In the genomic region with DNA sequence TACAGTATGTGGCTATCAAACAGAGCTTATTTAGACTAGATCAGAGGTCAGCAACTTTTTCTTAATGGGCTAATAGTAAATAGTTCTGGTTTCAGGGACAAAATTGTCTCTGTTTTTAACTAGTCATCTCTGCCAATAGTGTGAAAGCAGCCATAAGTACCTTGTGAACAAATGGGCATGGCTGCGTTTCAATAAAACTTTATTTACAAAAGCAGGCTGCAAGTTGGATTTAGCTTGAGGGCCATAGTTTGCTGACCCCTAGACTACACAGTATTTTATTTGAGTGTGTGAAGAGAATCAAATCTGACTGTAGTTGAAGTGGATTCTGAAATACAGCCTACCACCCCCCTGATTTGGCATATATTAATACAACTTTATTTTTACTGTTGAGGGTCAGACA, we compare ENCODE assay signal across 39 cellular contexts.
"Had no signal": no experiment of that assay in that cellular context is flagged by ENCODE, and none has a peak within 500 bp of the region (broad histone marks: within the 10 kb centered on the region; RNA-seq: fewer than 3 reads in every experiment).

No MANE protein-coding gene starts in this region.

- DNase-seq: activated CD4-positive, alpha-beta memory T cell treated with anti-CD3 and anti-CD28 coated beads, Interleukin-2, amount 10 ng/mL, durations not matched to agents 7 days and 5 days; activated CD4-positive, alpha-beta T cell treated with anti-CD3 and anti-CD28 coated beads for 1 hour; activated CD4-positive, alpha-beta T cell treated with anti-CD3 and anti-CD28 coated beads for 36 hours; activated CD4-positive, alpha-beta T cell treated with anti-CD3 and anti-CD28 coated beads for 48 hours; activated CD4-positive, alpha-beta T cell treated with anti-CD3 and anti-CD28 coated beads, Interleukin-2, amount 10 ng/mL, durations not matched to agents 7 days and 5 days; activated CD4-positive, alpha-beta T cell treated with anti-CD3 and anti-CD28 coated beads, Interleukin-2, amount 50 U/mL, for 48 hours; activated CD4-positive, CD25-positive, alpha-beta regulatory T cell; activated CD8-positive, alpha-beta memory T cell treated with anti-CD3 and anti-CD28 coated beads for 24 hours; activated CD8-positive, alpha-beta memory T cell treated with anti-CD3 and anti-CD28 coated beads, Interleukin-2, amount 10 ng/mL, durations not matched to agents 7 days and 5 days; activated CD8-positive, alpha-beta memory T cell treated with anti-CD3 and anti-CD28 coated beads, Interleukin-2, amount 50 U/mL, for 48 hours; activated CD8-positive, alpha-beta T cell treated with anti-CD3 and anti-CD28 coated beads, Interleukin-2, amount 10 ng/mL, durations not matched to agents 7 days and 5 days; activated effector memory CD4-positive, alpha-beta T cell treated with Interleukin-2 at 50 U/mL for 16 hours; activated gamma-delta T cell; activated naive CD4-positive, alpha-beta T cell treated with anti-CD3 and anti-CD28 coated beads, Interleukin-2, amount 10 ng/mL, durations not matched to agents 7 days and 5 days; activated naive CD4-positive, alpha-beta T cell treated with Interleukin-2 at 50 U/mL for 16 hours; activated naive CD8-positive, alpha-beta T cell treated with anti-CD3 and anti-CD28 coated beads, Interleukin-2, amount 10 ng/mL, durations not matched to agents 7 days and 5 days; activated naive CD8-positive, alpha-beta T cell treated with anti-CD3 and anti-CD28 coated beads, Interleukin-2, amount 50 U/mL, for 24 hours; activated T-cell treated with anti-CD3 and anti-CD28 coated beads, Interleukin-2, amount 50 U/mL, for 24 hours; activated T-cell treated with anti-CD3 and anti-CD28 coated beads, Interleukin-2, amount 50 U/mL, for 48 hours; amygdala; anterior cingulate cortex; caudate nucleus; cerebellar nuclear complex; T-helper 2 cell; T-helper 9 cell; WERI-Rb-1 had no signal

- H3K4me1 ChIP-seq: ascending aorta had no signal

- H3K27ac ChIP-seq: ascending aorta, cardiac muscle cell, WERI-Rb-1 had no signal

- H3K36me3 Mint-ChIP-seq: activated CD8-positive, alpha-beta memory T cell treated with anti-CD3 and anti-CD28 coated beads, Interleukin-2, amount 10 ng/mL, durations not matched to agents 7 days and 5 days; activated naive CD4-positive, alpha-beta T cell treated with anti-CD3 and anti-CD28 coated beads, Interleukin-2, amount 10 ng/mL, durations not matched to agents 7 days and 5 days; activated naive CD4-positive, alpha-beta T cell treated with anti-CD3 and anti-CD28 coated beads, Interleukin-2, amount 50 U/mL, for 24 hours; activated naive CD8-positive, alpha-beta T cell treated with anti-CD3 and anti-CD28 coated beads, Interleukin-2, amount 10 ng/mL, durations not matched to agents 7 days and 5 days; brain; WTC11 had no signal

- ATAC-seq: activated CD4-positive, alpha-beta T cell treated with anti-CD3 and anti-CD28 coated beads for 36 hours; activated CD4-positive, CD25-positive, alpha-beta regulatory T cell treated with anti-CD3 and anti-CD28 coated beads, Interleukin-2, amount 50 U/mL, for 24 hours; activated CD8-positive, alpha-beta memory T cell treated with anti-CD3 and anti-CD28 coated beads, Interleukin-2, amount 10 ng/mL, durations not matched to agents 7 days and 5 days; activated CD8-positive, alpha-beta T cell treated with anti-CD3 and anti-CD28 coated beads, Interleukin-2, amount 10 ng/mL, durations not matched to agents 7 days and 5 days; activated naive CD8-positive, alpha-beta T cell treated with anti-CD3 and anti-CD28 coated beads, Interleukin-2, amount 50 U/mL, for 24 hours; WTC11 had no signal

- FAIRE-seq: bronchial epithelial cell, TTC549 had no signal

- H3K4me1 Mint-ChIP-seq: activated CD4-positive, alpha-beta memory T cell treated with anti-CD3 and anti-CD28 coated beads, Interleukin-2, amount 10 ng/mL, durations not matched to agents 7 days and 5 days; activated CD4-positive, alpha-beta T cell treated with anti-CD3 and anti-CD28 coated beads for 36 hours; activated CD4-positive, alpha-beta T cell treated with anti-CD3 and anti-CD28 coated beads, Interleukin-2, amount 10 ng/mL, durations not matched to agents 7 days and 5 days; activated CD8-positive, alpha-beta memory T cell treated with anti-CD3 and anti-CD28 coated beads, Interleukin-2, amount 10 ng/mL, durations not matched to agents 7 days and 5 days; activated naive CD4-positive, alpha-beta T cell treated with anti-CD3 and anti-CD28 coated beads, Interleukin-2, amount 10 ng/mL, durations not matched to agents 7 days and 5 days; activated naive CD4-positive, alpha-beta T cell treated with anti-CD3 and anti-CD28 coated beads, Interleukin-2, amount 50 U/mL, for 24 hours; activated naive CD8-positive, alpha-beta T cell treated with anti-CD3 and anti-CD28 coated beads, Interleukin-2, amount 10 ng/mL, durations not matched to agents 7 days and 5 days; activated naive CD8-positive, alpha-beta T cell treated with anti-CD3 and anti-CD28 coated beads, Interleukin-2, amount 50 U/mL, for 24 hours; central memory CD8-positive, alpha-beta T cell had no signal

- H3K4me3 ChIP-seq: ascending aorta, cardiac muscle cell had no signal

- H3K27me3 Mint-ChIP-seq: activated CD4-positive, alpha-beta T cell treated with anti-CD3 and anti-CD28 coated beads for 36 hours; activated naive CD4-positive, alpha-beta T cell treated with anti-CD3 and anti-CD28 coated beads, Interleukin-2, amount 10 ng/mL, durations not matched to agents 7 days and 5 days had no signal

- H3K9me3 Mint-ChIP-seq: activated CD4-positive, alpha-beta memory T cell treated with anti-CD3 and anti-CD28 coated beads, Interleukin-2, amount 10 ng/mL, durations not matched to agents 7 days and 5 days; activated CD4-positive, alpha-beta T cell treated with anti-CD3 and anti-CD28 coated beads, Interleukin-2, amount 10 ng/mL, durations not matched to agents 7 days and 5 days; activated naive CD4-positive, alpha-beta T cell treated with anti-CD3 and anti-CD28 coated beads, Interleukin-2, amount 10 ng/mL, durations not matched to agents 7 days and 5 days; activated naive CD4-positive, alpha-beta T cell treated with anti-CD3 and anti-CD28 coated beads, Interleukin-2, amount 50 U/mL, for 24 hours; activated naive CD8-positive, alpha-beta T cell treated with anti-CD3 and anti-CD28 coated beads, Interleukin-2, amount 10 ng/mL, durations not matched to agents 7 days and 5 days; activated naive CD8-positive, alpha-beta T cell treated with anti-CD3 and anti-CD28 coated beads, Interleukin-2, amount 50 U/mL, for 24 hours; activated T-cell treated with anti-CD3 and anti-CD28 coated beads, Interleukin-2, amount 50 U/mL, for 24 hours; activated T-helper 2 cell treated with anti-CD3 and anti-CD28 coated beads, Interferon-gamma antibody, Interleukin-2, Interleukin-4, amounts not matched to agents 10 μg/mL and 5 μg/mL and 100 μg/mL, durations not matched to agents 14 hours and 24 hours and 36 hours; brain; central memory CD8-positive, alpha-beta T cell; T-helper 1 cell treated with Interleukin-12 subunit alpha and Interleukin-12 subunit beta and Interleukin-4 antibody, amounts not matched to agents 30 μg/mL and 1 μg/mL, for 36 hours; T-helper 2 cell treated with Interferon-gamma antibody and Interleukin-4, amounts not matched to agents 5 μg/mL and 100 μg/mL, for 36 hours; WTC11 had no signal

- H3K27me3 ChIP-seq: ascending aorta, cardiac muscle cell had no signal

- H3K9me3 ChIP-seq: ascending aorta had no signal

- H3K36me3 ChIP-seq: ascending aorta, cardiac muscle cell, WERI-Rb-1 had no signal

- H3K27ac Mint-ChIP-seq: activated CD4-positive, alpha-beta memory T cell treated with anti-CD3 and anti-CD28 coated beads, Interleukin-2, amount 10 ng/mL, durations not matched to agents 7 days and 5 days; activated CD4-positive, alpha-beta T cell treated with anti-CD3 and anti-CD28 coated beads for 36 hours; activated CD4-positive, alpha-beta T cell treated with anti-CD3 and anti-CD28 coated beads, Interleukin-2, amount 10 ng/mL, durations not matched to agents 7 days and 5 days; activated CD8-positive, alpha-beta memory T cell treated with anti-CD3 and anti-CD28 coated beads, Interleukin-2, amount 10 ng/mL, durations not matched to agents 7 days and 5 days; activated CD8-positive, alpha-beta T cell treated with anti-CD3 and anti-CD28 coated beads, Interleukin-2, amount 10 ng/mL, durations not matched to agents 7 days and 5 days; activated naive CD4-positive, alpha-beta T cell treated with anti-CD3 and anti-CD28 coated beads, Interleukin-2, amount 10 ng/mL, durations not matched to agents 7 days and 5 days; activated naive CD4-positive, alpha-beta T cell treated with anti-CD3 and anti-CD28 coated beads, Interleukin-2, amount 50 U/mL, for 24 hours; activated naive CD8-positive, alpha-beta T cell; activated naive CD8-positive, alpha-beta T cell treated with anti-CD3 and anti-CD28 coated beads, Interleukin-2, amount 10 ng/mL, durations not matched to agents 7 days and 5 days; activated naive CD8-positive, alpha-beta T cell treated with anti-CD3 and anti-CD28 coated beads, Interleukin-2, amount 50 U/mL, for 24 hours; activated T-cell treated with anti-CD3 and anti-CD28 coated beads, Interleukin-2, amount 50 U/mL, for 24 hours; activated T-helper 2 cell treated with anti-CD3 and anti-CD28 coated beads, Interferon-gamma antibody, Interleukin-2, Interleukin-4, amounts not matched to agents 10 μg/mL and 5 μg/mL and 100 μg/mL, durations not matched to agents 14 hours and 24 hours and 36 hours; brain; T-helper 1 cell treated with Interleukin-12 subunit alpha and Interleukin-12 subunit beta and Interleukin-4 antibody, amounts not matched to agents 30 μg/mL and 1 μg/mL, for 36 hours; T-helper 2 cell treated with Interferon-gamma antibody and Interleukin-4, amounts not matched to agents 5 μg/mL and 100 μg/mL, for 36 hours; WTC11 had no signal

- H3K4me3 Mint-ChIP-seq: activated CD4-positive, alpha-beta memory T cell treated with anti-CD3 and anti-CD28 coated beads, Interleukin-2, amount 10 ng/mL, durations not matched to agents 7 days and 5 days; activated CD4-positive, alpha-beta T cell treated with anti-CD3 and anti-CD28 coated beads for 36 hours; activated CD4-positive, alpha-beta T cell treated with anti-CD3 and anti-CD28 coated beads, Interleukin-2, amount 10 ng/mL, durations not matched to agents 7 days and 5 days; activated CD8-positive, alpha-beta memory T cell treated with anti-CD3 and anti-CD28 coated beads, Interleukin-2, amount 10 ng/mL, durations not matched to agents 7 days and 5 days; activated CD8-positive, alpha-beta T cell treated with anti-CD3 and anti-CD28 coated beads, Interleukin-2, amount 10 ng/mL, durations not matched to agents 7 days and 5 days; activated naive CD4-positive, alpha-beta T cell treated with anti-CD3 and anti-CD28 coated beads, Interleukin-2, amount 10 ng/mL, durations not matched to agents 7 days and 5 days; activated naive CD4-positive, alpha-beta T cell treated with anti-CD3 and anti-CD28 coated beads, Interleukin-2, amount 50 U/mL, for 24 hours; activated naive CD8-positive, alpha-beta T cell; activated naive CD8-positive, alpha-beta T cell treated with anti-CD3 and anti-CD28 coated beads, Interleukin-2, amount 10 ng/mL, durations not matched to agents 7 days and 5 days; activated naive CD8-positive, alpha-beta T cell treated with anti-CD3 and anti-CD28 coated beads, Interleukin-2, amount 50 U/mL, for 24 hours; activated T-cell treated with anti-CD3 and anti-CD28 coated beads, Interleukin-2, amount 50 U/mL, for 24 hours; brain; central memory CD8-positive, alpha-beta T cell; T-helper 1 cell treated with Interleukin-12 subunit alpha and Interleukin-12 subunit beta and Interleukin-4 antibody, amounts not matched to agents 30 μg/mL and 1 μg/mL, for 36 hours; T-helper 2 cell treated with Interferon-gamma antibody and Interleukin-4, amounts not matched to agents 5 μg/mL and 100 μg/mL, for 36 hours; WTC11 had no signal
